In the genomic region with DNA sequence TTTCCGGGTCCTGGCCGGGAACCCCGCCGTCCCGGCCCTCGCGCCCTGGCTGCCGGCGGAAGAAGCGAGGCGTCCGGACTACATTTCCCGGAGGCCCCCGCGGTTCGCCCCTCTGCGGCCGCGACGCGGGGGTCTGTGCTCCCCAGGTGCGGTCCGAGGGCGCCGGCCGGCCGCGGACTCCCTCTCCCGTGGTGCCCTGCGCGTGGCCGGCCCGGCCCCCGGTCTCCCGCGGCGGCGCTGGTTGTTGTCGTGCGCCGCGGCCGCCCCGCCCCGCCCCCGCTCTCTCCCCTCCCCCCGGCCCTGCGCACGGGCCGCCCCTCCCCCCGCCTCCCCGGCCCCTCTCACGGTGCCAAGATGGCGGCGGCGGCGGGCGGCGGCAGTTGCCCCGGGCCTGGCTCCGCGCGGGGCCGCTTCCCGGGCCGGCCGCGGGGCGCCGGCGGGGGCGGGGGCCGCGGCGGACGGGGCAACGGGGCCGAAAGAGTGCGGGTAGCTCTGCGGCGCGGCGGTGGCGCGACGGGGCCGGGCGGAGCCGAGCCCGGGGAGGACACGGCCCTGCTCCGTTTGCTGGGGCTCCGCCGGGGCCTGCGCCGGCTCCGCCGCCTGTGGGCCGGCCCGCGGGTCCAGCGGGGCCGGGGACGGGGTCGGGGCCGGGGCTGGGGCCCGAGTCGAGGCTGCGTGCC, we compare ENCODE assay signal across 8 cellular contexts. TPM values are rescaled to one million over a fixed set of nuclear protein-coding genes. Genes with fewer than 3 reads are reported as not detected.
DNase-seq lines count a peak whose midpoint lies in the region; ATAC-seq and TF ChIP-seq lines count a peak whose summit lies in the region.

A gene with protein sequence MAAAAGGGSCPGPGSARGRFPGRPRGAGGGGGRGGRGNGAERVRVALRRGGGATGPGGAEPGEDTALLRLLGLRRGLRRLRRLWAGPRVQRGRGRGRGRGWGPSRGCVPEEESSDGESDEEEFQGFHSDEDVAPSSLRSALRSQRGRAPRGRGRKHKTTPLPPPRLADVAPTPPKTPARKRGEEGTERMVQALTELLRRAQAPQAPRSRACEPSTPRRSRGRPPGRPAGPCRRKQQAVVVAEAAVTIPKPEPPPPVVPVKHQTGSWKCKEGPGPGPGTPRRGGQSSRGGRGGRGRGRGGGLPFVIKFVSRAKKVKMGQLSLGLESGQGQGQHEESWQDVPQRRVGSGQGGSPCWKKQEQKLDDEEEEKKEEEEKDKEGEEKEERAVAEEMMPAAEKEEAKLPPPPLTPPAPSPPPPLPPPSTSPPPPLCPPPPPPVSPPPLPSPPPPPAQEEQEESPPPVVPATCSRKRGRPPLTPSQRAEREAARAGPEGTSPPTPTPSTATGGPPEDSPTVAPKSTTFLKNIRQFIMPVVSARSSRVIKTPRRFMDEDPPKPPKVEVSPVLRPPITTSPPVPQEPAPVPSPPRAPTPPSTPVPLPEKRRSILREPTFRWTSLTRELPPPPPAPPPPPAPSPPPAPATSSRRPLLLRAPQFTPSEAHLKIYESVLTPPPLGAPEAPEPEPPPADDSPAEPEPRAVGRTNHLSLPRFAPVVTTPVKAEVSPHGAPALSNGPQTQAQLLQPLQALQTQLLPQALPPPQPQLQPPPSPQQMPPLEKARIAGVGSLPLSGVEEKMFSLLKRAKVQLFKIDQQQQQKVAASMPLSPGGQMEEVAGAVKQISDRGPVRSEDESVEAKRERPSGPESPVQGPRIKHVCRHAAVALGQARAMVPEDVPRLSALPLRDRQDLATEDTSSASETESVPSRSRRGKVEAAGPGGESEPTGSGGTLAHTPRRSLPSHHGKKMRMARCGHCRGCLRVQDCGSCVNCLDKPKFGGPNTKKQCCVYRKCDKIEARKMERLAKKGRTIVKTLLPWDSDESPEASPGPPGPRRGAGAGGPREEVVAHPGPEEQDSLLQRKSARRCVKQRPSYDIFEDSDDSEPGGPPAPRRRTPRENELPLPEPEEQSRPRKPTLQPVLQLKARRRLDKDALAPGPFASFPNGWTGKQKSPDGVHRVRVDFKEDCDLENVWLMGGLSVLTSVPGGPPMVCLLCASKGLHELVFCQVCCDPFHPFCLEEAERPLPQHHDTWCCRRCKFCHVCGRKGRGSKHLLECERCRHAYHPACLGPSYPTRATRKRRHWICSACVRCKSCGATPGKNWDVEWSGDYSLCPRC (N-terminal part only) (plus strand): TSS at position 339 of the 680 bp plus-strand sequence. CDS start 16 bp downstream, at position 355.

- no peaks in the 10 kb centered on the region for H3K9me3 Mint-ChIP-seq in CD14-positive monocyte
- H3K9me3 Mint-ChIP-seq in activated naive CD8-positive, alpha-beta T cell (ENCODE audit: low read depth), result no peaks in the 10 kb centered on the region

- H3K36me3 ChIP-seq in heart right ventricle (peaks cover 0 to 34% (median 16%) of the 10 kb centered on the region in 9 donors), prostate gland (peaks cover 5 to 12% of the 10 kb centered on the region in 2 donors)

- intact Hi-C loops in CD14-positive monocyte (cut with micrococcal nuclease) (loop anchor here (2.0 to 5.0 kb wide), 3 partner anchors 91 to 207 kb away; partner anchors contain the start of genes RBM42 (in 1 of the 2) and TMEM147 (in 1 of the 2)), heart right ventricle (cut with DNase I) (loop anchor here in 9 of 10 donors (1.0 to 10.0 kb wide), 13 partner anchors 23 to 213 kb away; partner anchors contain the start of genes TMEM147 (in 5 of the 9), PSENEN (in 2 of the 9), U2AF1L4 (in 2 of the 9) and DMKN (in 1 of the 9)), prostate gland (cut with DNase I) (loop anchor here (1.0 to 10.0 kb wide), 3 partner anchors 24 to 363 kb away; partner anchors contain the start of gene FFAR3)

- WGBS in heart right ventricle, 2 donors, result 1% methylated on average over 46 to 104 of the region's 109 CpGs
- under 1% methylated on average over 48 of the region's 109 CpGs for WGBS in prostate gland

- no peak for TF ChIP-seq CTCF in CD14-positive monocyte (IDR thresholded peaks at IDR 0.05)
- no peak for TF ChIP-seq CTCF in heart right ventricle (IDR thresholded peaks at IDR 0.05)
- TF ChIP-seq CTCF in prostate gland (IDR thresholded peaks at IDR 0.05), result peak in 1 of 4 experiments; percentile 19

- H3K27ac ChIP-seq in heart right ventricle (peak within 1 kb of the TSS; percentile 78 to 97 (median 92)), prostate gland (peak within 1 kb of the TSS; percentile 78 to 91)

- no peak for TF ChIP-seq POLR2A in prostate gland (IDR thresholded peaks at IDR 0.05)

- DNase-seq in CD14-positive monocyte (ENCODE audit: low spot score) (no peak), NCI-H1092 (lab: John Stamatoyannopoulos, UW) (peak; percentile 89), heart right ventricle (no peak), prostate gland (ENCODE audit: low spot score) (no peak), foreskin melanocyte (no peak), NCI-H82 treated with DMSO at 0.1 percent for 48 hours (lab: John Stamatoyannopoulos, UW; ENCODE audit: unreplicated experiment) (no peak)

- H3K4me1 ChIP-seq in heart right ventricle (peaks cover 6 to 34% (median 27%) of the 10 kb centered on the region in 9 donors), prostate gland (replicated peaks) (peaks cover 15% of the 10 kb centered on the region)

- H3K27me3 ChIP-seq in heart right ventricle (no peaks in the 10 kb centered on the region), prostate gland (replicated peaks; ENCODE audit: insufficient read depth) (no peaks in the 10 kb centered on the region)

- ATAC-seq in GM21360 (IDR thresholded peaks at IDR 0.05; ENCODE audit: unreplicated experiment), result peak; percentile 44
- ATAC-seq in heart right ventricle, result peak in 6 of 8 donors; percentile 62 to 82 (median 79)

- H3K4me3 Mint-ChIP-seq in CD14-positive monocyte, result peak within 1 kb of the TSS; percentile 95 to 99
- peak within 1 kb of the TSS; percentile 93 for H3K4me3 Mint-ChIP-seq in activated naive CD8-positive, alpha-beta T cell

- H3K4me3 ChIP-seq in heart right ventricle (peak within 1 kb of the TSS; percentile 68 to 98 (median 84)), prostate gland (peak within 1 kb of the TSS; percentile 91 to 93)

- H3K9me3 ChIP-seq in heart right ventricle, result no peaks in the 10 kb centered on the region
- no peaks in the 10 kb centered on the region for H3K9me3 ChIP-seq in prostate gland

- H3K27me3 Mint-ChIP-seq in CD14-positive monocyte (ENCODE audit: low read depth in 3 of 3), result peaks cover 1 to 6% (median 4%) of the 10 kb centered on the region in 3 donors
- no peaks in the 10 kb centered on the region for H3K27me3 Mint-ChIP-seq in activated naive CD8-positive, alpha-beta T cell

- peak within 1 kb of the TSS; percentile 80 to 93 (median 88) for H3K27ac Mint-ChIP-seq in CD14-positive monocyte
- H3K27ac Mint-ChIP-seq in activated naive CD8-positive, alpha-beta T cell, result peak within 1 kb of the TSS; percentile 96

- H3K4me1 Mint-ChIP-seq in CD14-positive monocyte, result peaks cover 30% of the 10 kb centered on the region
- H3K4me1 Mint-ChIP-seq in activated naive CD8-positive, alpha-beta T cell (ENCODE audit: low read depth), result peaks cover 45% of the 10 kb centered on the region

- H3K36me3 Mint-ChIP-seq in CD14-positive monocyte, result peaks cover 22 to 28% of the 10 kb centered on the region in 2 donors
- H3K36me3 Mint-ChIP-seq in activated naive CD8-positive, alpha-beta T cell, result peaks cover 7% of the 10 kb centered on the region

RNA-seq across cellular contexts. Expression of the gene that starts here (rescaled TPM):
- polyA plus RNA-seq in CD14-positive monocyte, result under 1 TPM; 0.32 to 0.65 TPM
- total RNA-seq in heart right ventricle, result 10 to 100 TPM; 10.8 to 19.2 (median 14.6) TPM
- polyA plus RNA-seq in heart right ventricle, result 10 to 100 TPM; 15.0 to 28.7 TPM
- 10 to 100 TPM; 32.3 to 89.5 TPM for total RNA-seq in prostate gland

Comparison
In these comparisons a context has a peak if more than half of its experiments do, and no peak if none do; other contexts are left out.
1. RNA of the gene that starts here (polyA plus RNA-seq): 15.0 to 28.7 TPM in heart right ventricle; 0.32 to 0.65 TPM in CD14-positive monocyte; every median in the first group is over 4 times any median in the second.